19 cellular contexts compared by ENCODE assay signal in the genomic region with DNA sequence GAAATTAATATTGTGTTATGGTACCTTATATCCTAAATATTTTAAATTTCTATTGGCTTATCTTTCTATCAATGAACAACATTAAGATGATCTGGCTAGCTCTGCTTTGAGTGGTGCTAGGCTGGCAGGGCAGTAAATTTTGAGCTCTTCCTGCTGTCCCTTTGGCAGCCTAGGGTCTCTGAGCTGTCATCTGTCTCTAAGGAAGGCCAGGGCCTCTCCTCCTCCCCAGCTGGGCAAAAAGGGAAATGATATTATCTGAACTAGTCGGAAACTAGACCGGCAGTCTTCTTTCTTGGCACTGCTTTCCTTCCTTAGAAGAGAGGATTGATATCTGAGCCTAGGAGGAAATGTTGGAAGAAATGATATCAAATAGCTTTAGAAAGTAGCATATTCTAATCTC.
"Had no signal": no experiment of that assay in that cellular context is flagged by ENCODE, and none has a peak within 500 bp of the region (broad histone marks: within the 10 kb centered on the region; RNA-seq: fewer than 3 reads in every experiment).

No MANE protein-coding gene starts in this region.

- ATAC-seq: activated CD8-positive, alpha-beta memory T cell treated with anti-CD3 and anti-CD28 coated beads, Interleukin-2, amount 10 ng/mL, durations not matched to agents 7 days and 5 days; activated T-helper 17 cell treated with anti-CD3 and anti-CD28 coated beads, Interleukin-2, amount 50 U/mL, for 72 hours; body of pancreas; gastroesophageal sphincter; heart right ventricle had no signal

- H3K4me3 ChIP-seq: body of pancreas, colonic mucosa, esophagus muscularis mucosa, gastroesophageal sphincter, heart right ventricle, left ventricle myocardium inferior, spleen had no signal

- H3K36me3 ChIP-seq: colonic mucosa, esophagus muscularis mucosa, gastroesophageal sphincter, heart right ventricle, left ventricle myocardium inferior, spleen had no signal

- H3K4me1 ChIP-seq: body of pancreas, colonic mucosa, esophagus muscularis mucosa, gastroesophageal sphincter, heart right ventricle, left ventricle myocardium inferior, spleen had no signal

- H3K27ac ChIP-seq: body of pancreas, colonic mucosa, esophagus muscularis mucosa, gastroesophageal sphincter, heart right ventricle, left ventricle myocardium inferior, spleen had no signal

- DNase-seq: activated B cell treated with CpG ODN at 0.5 μM for 24 hours; activated CD4-positive, alpha-beta memory T cell treated with anti-CD3 and anti-CD28 coated beads, Interleukin-2, amount 10 ng/mL, durations not matched to agents 7 days and 5 days; activated CD4-positive, alpha-beta T cell treated with anti-CD3 and anti-CD28 coated beads for 48 hours; activated CD8-positive, alpha-beta memory T cell treated with anti-CD3 and anti-CD28 coated beads, Interleukin-2, amount 10 ng/mL, durations not matched to agents 7 days and 5 days; activated naive CD4-positive, alpha-beta T cell treated with Interleukin-2 at 50 U/mL for 16 hours; activated naive CD8-positive, alpha-beta T cell treated with anti-CD3 and anti-CD28 coated beads, Interleukin-2, amount 10 ng/mL, durations not matched to agents 7 days and 5 days; amygdala; body of pancreas; colonic mucosa; heart right ventricle; left ventricle myocardium inferior; occipital lobe; posterior cingulate gyrus; spleen; stimulated activated CD8-positive, alpha-beta memory T cell treated with anti-CD3 and anti-CD28 coated beads, Interleukin-4, amount 100 ng/mL, for 48 hours; stimulated activated naive CD4-positive, alpha-beta T cell had no signal

- H3K9me3 ChIP-seq: body of pancreas, colonic mucosa, esophagus muscularis mucosa, gastroesophageal sphincter, heart right ventricle, left ventricle myocardium inferior, spleen had no signal

- H3K27me3 ChIP-seq: body of pancreas, colonic mucosa, esophagus muscularis mucosa, gastroesophageal sphincter, heart right ventricle, spleen had no signal
